13 cellular contexts compared by ENCODE assay signal in genomic region chr17:17793378-17794214, GRCh38. TPM values are rescaled to one million over a fixed set of nuclear protein-coding genes. Genes with fewer than 3 reads are reported as not detected.
DNase-seq lines count a peak whose midpoint lies in the region; ATAC-seq, FAIRE-seq and TF ChIP-seq lines count a peak whose summit lies in the region.
"Had no signal": no experiment of that assay in that cellular context is flagged by ENCODE, and none has a peak within 500 bp of the region (broad histone marks: within the 10 kb centered on the region; RNA-seq: fewer than 3 reads in every experiment).

No MANE protein-coding gene starts in this region.

- DNase-seq in CD8-positive, alpha-beta T cell = no peak
- DNase-seq in RWPE1 (ENCODE audit: low spot score) (no peak), glutamatergic neuron (no peak), neural crest cell (ENCODE audit: low read depth, low spot score) (no peak), GM19239 (ENCODE audit: insufficient read length, low spot score) (no peak)
- no peak for DNase-seq in activated CD4-positive, CD25-positive, alpha-beta regulatory T cell treated with anti-CD3 and anti-CD28 coated beads, Interleukin-2, amount 50 U/mL, for 72 hours
- DNase-seq: MV-4-11, SW 1271 had no signal

- peaks cover 29% of the 10 kb centered on the region for H3K4me1 Mint-ChIP-seq in CD8-positive, alpha-beta T cell (ENCODE audit: low read depth)
- peaks cover 40% of the 10 kb centered on the region for H3K4me1 Mint-ChIP-seq in glutamatergic neuron (ENCODE audit: low read depth, unreplicated experiment)
- peaks cover 37% of the 10 kb centered on the region for H3K4me1 Mint-ChIP-seq in neural crest cell

- no peaks in the 10 kb centered on the region for H3K27me3 ChIP-seq in CD8-positive, alpha-beta T cell (ENCODE audit: insufficient read depth, low read length)
- H3K27me3 ChIP-seq: testis had no signal

- intact Hi-C loops in CD8-positive, alpha-beta T cell (cut with DNase I, micrococcal nuclease) = loop anchor here (2.0 kb wide), 2 partner anchors 43 to 99 kb away; no protein-coding TSS in a partner anchor

- no peaks in the 10 kb centered on the region for H3K9me3 ChIP-seq in CD8-positive, alpha-beta T cell (ENCODE audit: low read length)
- H3K9me3 ChIP-seq: testis had no signal

- ATAC-seq in CD8-positive, alpha-beta T cell = no peak
- ATAC-seq in HG03025 (IDR thresholded peaks at IDR 0.05; ENCODE audit: low FRiP score, unreplicated experiment) (no peak), HG03521 (IDR thresholded peaks at IDR 0.05; ENCODE audit: unreplicated experiment) (no peak)

- TF ChIP-seq CTCF in CD8-positive, alpha-beta T cell (IDR thresholded peaks at IDR 0.05) = no peak
- TF ChIP-seq CTCF in RWPE1 (conservative IDR thresholded peaks at IDR 0.05; ENCODE audit: low read depth) (no peak), glutamatergic neuron (IDR thresholded peaks at IDR 0.05; ENCODE audit: partially characterized antibody, unreplicated experiment) (no peak), neural crest cell (conservative IDR thresholded peaks at IDR 0.05) (no peak)

- CTCF ChIA-PET in CD8-positive, alpha-beta T cell (lab: Charles Lee) = interaction anchor here (0.7 to 7.0 kb wide), 6 partner anchors 19 to 125 kb away, joined by 3 to 34 read pairs (median 4); partner anchors contain the start of gene RAI1
- CTCF ChIA-PET in RWPE1 (lab: Yijun Ruan, JAX) = interaction anchor here (0.6 kb wide), 1 partner anchor 432 kb away, joined by 4 read pairs; no protein-coding TSS in a partner anchor

- H3K4me3 ChIP-seq in CD8-positive, alpha-beta T cell (ENCODE audit: low read depth, low read length) = peak overlapping the region; percentile 16
- H3K4me3 ChIP-seq: testis had no signal

- peaks cover 20% of the 10 kb centered on the region for H3K36me3 Mint-ChIP-seq in CD8-positive, alpha-beta T cell
- peaks cover 5% of the 10 kb centered on the region for H3K36me3 Mint-ChIP-seq in glutamatergic neuron (ENCODE audit: unreplicated experiment)
- H3K36me3 Mint-ChIP-seq in neural crest cell (ENCODE audit: low read depth) = no peaks in the 10 kb centered on the region

- peak overlapping the region; percentile 65 for H3K27ac ChIP-seq in CD8-positive, alpha-beta T cell (ENCODE audit: low read depth, low read length)
- peak overlapping the region; percentile 74 for H3K27ac ChIP-seq in RWPE1

- no peak for FAIRE-seq in GM19239 (lab: Jason Lieb, UNC)

- H3K4me3 Mint-ChIP-seq in CD8-positive, alpha-beta T cell = peak overlapping the region; percentile 66
- H3K4me3 Mint-ChIP-seq in glutamatergic neuron (ENCODE audit: unreplicated experiment) = peak overlapping the region; percentile 49
- H3K4me3 Mint-ChIP-seq in neural crest cell = peak overlapping the region; percentile 38
- H3K4me3 Mint-ChIP-seq: dendritic cell treated with granulocyte-macrophage colony-stimulating factor and Interleukin-4, amounts not matched to agents 40 ng/mL and 50 ng/mL, for 4 days had no signal

- H3K27me3 Mint-ChIP-seq in CD8-positive, alpha-beta T cell (ENCODE audit: low read depth) = no peaks in the 10 kb centered on the region
- H3K27me3 Mint-ChIP-seq in glutamatergic neuron (ENCODE audit: unreplicated experiment) = peaks cover 36% of the 10 kb centered on the region
- H3K27me3 Mint-ChIP-seq in neural crest cell (ENCODE audit: low read depth) = no peaks in the 10 kb centered on the region

- peaks cover 23% of the 10 kb centered on the region for H3K4me1 ChIP-seq in CD8-positive, alpha-beta T cell (ENCODE audit: insufficient read depth, low read length)

- H3K27ac Mint-ChIP-seq in CD8-positive, alpha-beta T cell = peak overlapping the region; percentile 27
- H3K27ac Mint-ChIP-seq in glutamatergic neuron (ENCODE audit: unreplicated experiment) = peak overlapping the region; percentile 86
- no peak overlapping the region for H3K27ac Mint-ChIP-seq in neural crest cell (ENCODE audit: unreplicated experiment)
- H3K27ac Mint-ChIP-seq: dendritic cell treated with granulocyte-macrophage colony-stimulating factor and Interleukin-4, amounts not matched to agents 40 ng/mL and 50 ng/mL, for 4 days had no signal

- POLR2A ChIA-PET in CD8-positive, alpha-beta T cell (lab: Charles Lee) = interaction anchor here (1.0 to 1.3 kb wide), 2 partner anchors 42 to 43 kb away, joined by 3 read pairs; no protein-coding TSS in a partner anchor
- POLR2A ChIA-PET in RWPE1 (lab: Yijun Ruan, JAX; ENCODE audit: low non-redundant PET) = no interaction called here

- no peaks in the 10 kb centered on the region for H3K9me3 Mint-ChIP-seq in CD8-positive, alpha-beta T cell
- peaks cover 38% of the 10 kb centered on the region for H3K9me3 Mint-ChIP-seq in glutamatergic neuron (ENCODE audit: unreplicated experiment)
- no peaks in the 10 kb centered on the region for H3K9me3 Mint-ChIP-seq in neural crest cell
- H3K9me3 Mint-ChIP-seq: dendritic cell treated with granulocyte-macrophage colony-stimulating factor and Interleukin-4, amounts not matched to agents 40 ng/mL and 50 ng/mL, for 4 days; nephron had no signal

- no peaks in the 10 kb centered on the region for H3K36me3 ChIP-seq in CD8-positive, alpha-beta T cell (ENCODE audit: insufficient read depth, low read length)

RNA-seq across cellular contexts. Expression of gene SREBF1, which starts 43.2 kb away (rescaled TPM):
- total RNA-seq in CD8-positive, alpha-beta T cell = 100 to 1,000 TPM; 401 to 412 TPM
- total RNA-seq in glutamatergic neuron (ENCODE audit: unreplicated experiment) = 365 TPM
- total RNA-seq in neural crest cell = 128 and 132 TPM in 2 replicates
